8 cellular contexts compared by ENCODE assay signal in the genomic region with DNA sequence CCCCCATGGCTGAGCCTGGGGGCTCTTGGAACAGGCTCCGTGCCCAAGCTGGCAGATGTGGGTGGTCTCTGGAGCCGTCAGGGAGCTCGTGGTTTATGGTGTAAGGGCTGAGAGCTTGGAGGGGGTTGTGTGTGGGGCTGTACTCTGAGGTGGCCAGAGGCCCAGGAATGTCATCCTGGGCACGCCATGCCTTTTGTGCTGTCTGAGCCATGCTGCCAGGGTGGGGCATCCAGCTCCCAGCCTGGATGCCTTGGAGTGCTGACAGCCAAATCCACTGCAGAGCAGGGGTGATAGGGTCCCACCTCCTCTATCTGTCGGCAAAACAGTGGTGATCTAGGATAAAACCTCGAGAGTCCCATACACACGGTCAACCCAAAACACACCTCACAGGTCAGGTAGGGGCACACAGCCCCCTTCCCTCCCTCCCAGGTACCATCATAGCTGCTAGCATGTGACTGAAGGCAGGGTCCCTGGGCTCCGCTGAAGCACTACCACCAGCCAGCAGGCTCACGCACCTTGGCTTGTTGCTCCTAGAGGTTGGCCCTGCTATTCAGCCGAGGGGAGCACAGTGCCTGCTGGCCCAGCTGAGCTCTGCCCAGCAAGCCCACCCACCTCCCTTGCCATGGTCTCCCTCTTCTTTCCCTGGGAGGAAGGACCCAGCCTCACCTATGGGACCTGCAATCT.
DNase-seq lines count a peak whose midpoint lies in the region; ATAC-seq, FAIRE-seq and TF ChIP-seq lines count a peak whose summit lies in the region.
"Not testable (repeated sequence)": the region's sequence is repeated elsewhere in the genome, so short reads cannot be mapped to it uniquely, and the experiment has no call there.

No MANE protein-coding gene starts in this region.

- in situ Hi-C loops in HepG2 (cut with HindIII; ENCODE audit: extremely low pct_ligation_motif_present, low pct_unique_long_range_greater_than_20kb) = not testable (repeated sequence)

- POLR2A ChIA-PET in HepG2 (lab: Yijun Ruan, JAX) = not testable (repeated sequence)

- not testable (repeated sequence) for H3K4me1 Mint-ChIP-seq in activated CD4-positive, alpha-beta T cell treated with anti-CD3 and anti-CD28 coated beads, Interleukin-2, amount 10 ng/mL, durations not matched to agents 24 days and 14 days; natural killer cell treated with Interleukin-12 subunit alpha and Interleukin-12 subunit beta and Interleukin-15 and Interleukin-18, amount 100 ng/mL, for 72 hours (ENCODE audit: low read depth in 2 of 2)

- not testable (repeated sequence) for H3K4me2 ChIP-seq in HepG2 (ENCODE audit: low read depth, low read length)

- TF ChIP-seq CTCF in heart left ventricle (IDR thresholded peaks at IDR 0.05); heart right ventricle (IDR thresholded peaks at IDR 0.05); kidney (IDR thresholded peaks at IDR 0.05; ENCODE audit: borderline replicate concordance, extremely low read depth, insufficient read depth); HepG2 (CRISPR knock-in tag; IDR thresholded peaks at IDR 0.05): not testable (repeated sequence)

- H3K9ac ChIP-seq in kidney (ENCODE audit: low read length in 2 of 2); HepG2 (ENCODE audit: insufficient read depth, low read depth, low read length): not testable (repeated sequence)

- H3K79me2 ChIP-seq in HepG2 (ENCODE audit: insufficient read depth, low read length) = not testable (repeated sequence)

- FAIRE-seq in kidney (lab: Jason Lieb, UNC); HepG2 (lab: Jason Lieb, UNC): not testable (repeated sequence)

- H3K27ac ChIP-seq in heart left ventricle; heart right ventricle; kidney (ENCODE audit: low read depth in 2 of 2, low read length in 2 of 2); HepG2 (ENCODE audit: extremely low read length, insufficient read depth, low read length): not testable (repeated sequence)

- not testable (repeated sequence) for TF ChIP-seq POLR2A in heart left ventricle (IDR thresholded peaks at IDR 0.05); HepG2 (IDR thresholded peaks at IDR 0.05; ENCODE audit: insufficient read depth in 1 of 2, low read depth in 2 of 2, low read length in 2 of 2)

- CTCF ChIA-PET in HepG2 (lab: Yijun Ruan, JAX; ENCODE audit: low intra/inter-chr PET ratio, low total read pairs) = not testable (repeated sequence)

- H3K4me3 ChIP-seq in heart left ventricle; heart right ventricle; kidney (ENCODE audit: low read length in 2 of 2); HepG2 (replicated peaks in 1 of 3; ENCODE audit: insufficient read depth in 1 of 3, low read depth in 2 of 3, low read length in 3 of 3): not testable (repeated sequence)

- not testable (repeated sequence) for H3K36me3 ChIP-seq in heart left ventricle; heart right ventricle; kidney (ENCODE audit: control insufficient read depth in 1 of 2, insufficient read depth in 2 of 2, low read length in 2 of 2); HepG2 (replicated peaks in 1 of 2; ENCODE audit: control insufficient read depth in 1 of 2, insufficient read depth in 2 of 2, low read length in 2 of 2)

- not testable (repeated sequence) for H3K9me3 Mint-ChIP-seq in activated CD4-positive, alpha-beta T cell treated with anti-CD3 and anti-CD28 coated beads, Interleukin-2, amount 10 ng/mL, durations not matched to agents 24 days and 14 days; natural killer cell treated with Interleukin-12 subunit alpha and Interleukin-12 subunit beta and Interleukin-15 and Interleukin-18, amount 100 ng/mL, for 72 hours

- not testable (repeated sequence) for BruUV-seq in HepG2 (replicated peaks; lab: Mats Ljungman, UMichigan)

- H4K20me1 ChIP-seq in HepG2 (ENCODE audit: insufficient read depth, low read length) = not testable (repeated sequence)

- H3K4me1 ChIP-seq in heart left ventricle; kidney (ENCODE audit: control insufficient read depth in 1 of 2, insufficient read depth in 1 of 2, low read depth in 1 of 2, low read length in 2 of 2); HepG2 (ENCODE audit: insufficient read depth, low read length): not testable (repeated sequence)
- peaks cover 0 to 11% (median 0%) of the 10 kb centered on the region in 9 donors for H3K4me1 ChIP-seq in heart right ventricle

- not testable (repeated sequence) for H3K9me3 ChIP-seq in heart left ventricle; heart right ventricle; kidney (ENCODE audit: control insufficient read depth in 1 of 2, low read length in 2 of 2); HepG2 (ENCODE audit: low read length)

- H3K27me3 ChIP-seq in heart left ventricle; heart right ventricle; HepG2 (ENCODE audit: control insufficient read depth in 1 of 2, insufficient read depth in 2 of 2, low read length in 2 of 2): not testable (repeated sequence)

- peaks cover 16% of the 10 kb centered on the region for H3K27me3 Mint-ChIP-seq in activated CD4-positive, alpha-beta T cell treated with anti-CD3 and anti-CD28 coated beads, Interleukin-2, amount 10 ng/mL, durations not matched to agents 24 days and 14 days
- not testable (repeated sequence) for H3K27me3 Mint-ChIP-seq in natural killer cell treated with Interleukin-12 subunit alpha and Interleukin-12 subunit beta and Interleukin-15 and Interleukin-18, amount 100 ng/mL, for 72 hours

- WGBS in heart left ventricle, 4 donors = 34 to 42% (median 41%) methylated on average over 7 to 10 of the region's 10 CpGs; no CpG with 5 or more reads in 1 of the 4 donors
- WGBS in heart right ventricle, 2 donors = 37 to 48% methylated on average over 6 to 10 of the region's 10 CpGs
- WGBS in HepG2 (ENCODE audit: low lambda C conversion rate) = no CpG with 5 or more reads among the region's 10 CpGs

- not testable (repeated sequence) for H3K27ac Mint-ChIP-seq in activated CD4-positive, alpha-beta T cell treated with anti-CD3 and anti-CD28 coated beads, Interleukin-2, amount 10 ng/mL, durations not matched to agents 24 days and 14 days; natural killer cell treated with Interleukin-12 subunit alpha and Interleukin-12 subunit beta and Interleukin-15 and Interleukin-18, amount 100 ng/mL, for 72 hours

- intact Hi-C loops in activated CD4-positive, alpha-beta T cell treated with anti-CD3 and anti-CD28 coated beads, Interleukin-2, amount 10 ng/mL, durations not matched to agents 24 days and 14 days (cut with micrococcal nuclease); left ventricle myocardium superior (cut with micrococcal nuclease); kidney (cut with DNase I); HepG2 (cut with micrococcal nuclease; ENCODE audit: unreplicated experiment): not testable (repeated sequence)
- intact Hi-C loops in Right ventricle myocardium inferior (cut with DNase I) (loop anchor here (10.0 kb wide), 1 partner anchor 63 kb away; the partner anchor contains the start of gene GOLGA8B), heart left ventricle (cut with DNase I) (loop anchor here in 2 of 10 donors (5.0 to 10.0 kb wide), 2 partner anchors 63 to 65 kb away; partner anchors contain the start of gene GOLGA8B (in 1 of the 2)), heart right ventricle (cut with DNase I) (loop anchor here in 1 of 10 donors (10.0 kb wide), 1 partner anchor 63 kb away; the partner anchor contains the start of gene GOLGA8B)

- not testable (repeated sequence) for H3K4me3 Mint-ChIP-seq in activated CD4-positive, alpha-beta T cell treated with anti-CD3 and anti-CD28 coated beads, Interleukin-2, amount 10 ng/mL, durations not matched to agents 24 days and 14 days; natural killer cell treated with Interleukin-12 subunit alpha and Interleukin-12 subunit beta and Interleukin-15 and Interleukin-18, amount 100 ng/mL, for 72 hours

- not testable (repeated sequence) for TF ChIP-seq RAD21 in HepG2 (CRISPR knock-in tag; IDR thresholded peaks at IDR 0.05)

- H3K36me3 Mint-ChIP-seq in activated CD4-positive, alpha-beta T cell treated with anti-CD3 and anti-CD28 coated beads, Interleukin-2, amount 10 ng/mL, durations not matched to agents 24 days and 14 days (ENCODE audit: low read depth); natural killer cell treated with Interleukin-12 subunit alpha and Interleukin-12 subunit beta and Interleukin-15 and Interleukin-18, amount 100 ng/mL, for 72 hours: not testable (repeated sequence)

- TF ChIP-seq EP300 in HepG2 (IDR thresholded peaks at IDR 0.05; ENCODE audit: low read depth in 2 of 2, low read length in 2 of 2); HepG2 (CRISPR knock-in tag; IDR thresholded peaks at IDR 0.05; ENCODE audit: borderline replicate concordance): not testable (repeated sequence)

- peak; percentile 50 for DNase-seq in activated CD4-positive, alpha-beta T cell treated with anti-CD3 and anti-CD28 coated beads, Interleukin-2, amount 10 ng/mL, durations not matched to agents 24 days and 14 days
- not testable (repeated sequence) for DNase-seq in Right ventricle myocardium inferior (ENCODE audit: missing footprints); heart right ventricle; left ventricle myocardium superior; HepG2 (ENCODE audit: low spot score)
- DNase-seq in heart left ventricle (peak in 1 of 5 donors; percentile 48), kidney (peak; percentile 52)
- peak; percentile 44 for DNase-seq in natural killer cell treated with Interleukin-12 subunit alpha and Interleukin-12 subunit beta and Interleukin-15 and Interleukin-18, amount 100 ng/mL, for 72 hours (ENCODE audit: low spot score)

- peak; percentile 64 for ATAC-seq in Right ventricle myocardium inferior
- peak in 3 of 4 donors; percentile 37 to 77 (median 48) for ATAC-seq in heart left ventricle
- peak in 6 of 8 donors; percentile 17 to 85 (median 68) for ATAC-seq in heart right ventricle
- ATAC-seq in left ventricle myocardium superior = peak; percentile 79
- ATAC-seq in HepG2 = peak; percentile 41
- not testable (repeated sequence) for ATAC-seq in natural killer cell treated with Interleukin-12 subunit alpha and Interleukin-12 subunit beta and Interleukin-15 and Interleukin-18, amount 100 ng/mL, for 72 hours

- not testable (repeated sequence) for H2AFZ ChIP-seq in HepG2 (ENCODE audit: low read length)
